In genomic region chr1:214660900-214661299, GRCh38 we compare ENCODE assay signal across 10 cellular contexts. TPM values are rescaled to one million over a fixed set of nuclear protein-coding genes. Genes with fewer than 3 reads are reported as not detected.
A peak's percentile ranks its signal among the peaks of the same experiment; 100 is the strongest.
DNase-seq lines count a peak whose midpoint lies in the region; ATAC-seq, FAIRE-seq and TF ChIP-seq lines count a peak whose summit lies in the region.
"Had no signal": no experiment of that assay in that cellular context is flagged by ENCODE, and none has a peak within 500 bp of the region (broad histone marks: within the 10 kb centered on the region; RNA-seq: fewer than 3 reads in every experiment).

No MANE protein-coding gene starts in this region.

- H3K27ac ChIP-seq in heart left ventricle (no peak overlapping the region), K562 (ENCODE audit: extremely low read depth, low read depth, low read length) (no peak overlapping the region), left lung (no peak overlapping the region)
- H3K27ac ChIP-seq: HL-60 had no signal

- H3K4me2 ChIP-seq in K562 (ENCODE audit: insufficient read depth, low read length), result no peak overlapping the region

- BruUV-seq in K562 (replicated peaks; lab: Mats Ljungman, UMichigan), result no TSS peak

- FAIRE-seq in K562 (lab: Jason Lieb, UNC), result no peak
- FAIRE-seq: G401.6 had no signal

- no peak overlapping the region for H2AFZ ChIP-seq in K562 (ENCODE audit: low read depth, low read length)

- H3K36me3 ChIP-seq in heart left ventricle (peaks cover 0 to 6% (median 0%) of the 10 kb centered on the region in 9 donors), K562 (ENCODE audit: control insufficient read depth, insufficient read depth, low read length) (peaks cover 99% of the 10 kb centered on the region), left lung (peaks cover 0 to 29% of the 10 kb centered on the region in 2 donors)

- H3K9me3 Mint-ChIP-seq in type B pancreatic cell, result no peaks in the 10 kb centered on the region

- H3K27me3 Mint-ChIP-seq in type B pancreatic cell, result no peaks in the 10 kb centered on the region

- intact Hi-C loops in heart left ventricle (cut with DNase I), result loop anchor here in 4 of 10 donors (2.0 to 10.0 kb wide), 2 partner anchors 864 kb away; no protein-coding TSS in a partner anchor
- intact Hi-C loops in cardiac septum (cut with DNase I), result no loop called here
- intact Hi-C loops in K562 (cut with micrococcal nuclease), result no loop called here
- intact Hi-C loops in left lung (cut with DNase I), result no loop called here

- no peak for TF ChIP-seq EP300 in K562 (IDR thresholded peaks at IDR 0.05; ENCODE audit: low read length)

- peak in 1 of 5 donors; percentile 29 for DNase-seq in heart left ventricle
- no peak for DNase-seq in cardiac septum (ENCODE audit: low spot score)
- DNase-seq in K562 (ENCODE audit: extremely low read depth in 1 of 4, low spot score in 3 of 4), result no peak
- no peak for DNase-seq in left lung
- no peak for DNase-seq in type B pancreatic cell (ENCODE audit: extremely low spot score, unreplicated experiment)
- no peak for DNase-seq in NCI-H446 (lab: John Stamatoyannopoulos, UW)

- no peak for TF ChIP-seq RAD21 in K562 (CRISPR knock-in tag; conservative IDR thresholded peaks at IDR 0.05 in 1 of 2, IDR thresholded peaks at IDR 0.05 in 1 of 2)

- H3K9ac ChIP-seq in K562 (ENCODE audit: insufficient read depth in 1 of 2, low read depth in 2 of 2, low read length in 2 of 2), result no peak overlapping the region

- H3K4me3 Mint-ChIP-seq in type B pancreatic cell, result no peak overlapping the region

- 70 to 88% (median 75%) methylated on average over 4 of the region's 4 CpGs for WGBS in heart left ventricle, 4 donors
- 92% methylated on average over 4 of the region's 4 CpGs for WGBS in K562 (ENCODE audit: insufficient coverage, low coverage, missing lambda C conversion rate)

- H3K4me3 ChIP-seq in heart left ventricle, result no peak overlapping the region
- no peak overlapping the region for H3K4me3 ChIP-seq in K562
- H3K4me3 ChIP-seq in left lung, result no peak overlapping the region

- H3K4me1 ChIP-seq in heart left ventricle (no peaks in the 10 kb centered on the region), K562 (replicated peaks in 1 of 2; ENCODE audit: control insufficient read depth in 2 of 2, insufficient read depth in 2 of 2, low read length in 2 of 2) (no peaks in the 10 kb centered on the region), left lung (no peaks in the 10 kb centered on the region)

- no peak overlapping the region for H3K27ac Mint-ChIP-seq in type B pancreatic cell

- no peaks in the 10 kb centered on the region for H4K20me1 ChIP-seq in K562 (replicated peaks; ENCODE audit: control insufficient read depth, insufficient read depth, low read length)

- peaks cover 12% of the 10 kb centered on the region for H3K4me1 Mint-ChIP-seq in type B pancreatic cell (ENCODE audit: unreplicated experiment)

- no peak for ATAC-seq in heart left ventricle
- ATAC-seq in K562, result peak; percentile 50; the same call in 2 of the 3 replicates
- peak; percentile 75 for ATAC-seq in left lung
- ATAC-seq in HG02571 (IDR thresholded peaks at IDR 0.05; ENCODE audit: unreplicated experiment), result no peak
- ATAC-seq in GM18868 (IDR thresholded peaks at IDR 0.05; ENCODE audit: unreplicated experiment), result no peak

- H3K36me3 Mint-ChIP-seq in type B pancreatic cell, result peaks cover 48% of the 10 kb centered on the region

- no peaks in the 10 kb centered on the region for H3K9me1 ChIP-seq in K562 (ENCODE audit: control insufficient read depth, insufficient read depth, low read length)

- H3K79me2 ChIP-seq in K562 (ENCODE audit: control insufficient read depth, insufficient read depth, low read length), result no peaks in the 10 kb centered on the region

- in situ Hi-C loops in K562 (cut with MboI), result no loop called here

- H3K9me3 ChIP-seq in heart left ventricle (no peaks in the 10 kb centered on the region), K562 (replicated peaks; ENCODE audit: control insufficient read depth, insufficient read depth, low read depth, low read length) (no peaks in the 10 kb centered on the region), left lung (no peaks in the 10 kb centered on the region)

- peak in 10 of 12 donors; percentile 14 to 47 (median 34) for TF ChIP-seq CTCF in heart left ventricle (IDR thresholded peaks at IDR 0.05)
- 0 out of 6 replicates have a peak, but pooled peaks of 2 of the 3 experiments have one; percentile 14 to 20 for TF ChIP-seq CTCF in K562 (IDR thresholded peaks at IDR 0.05 in 2 of 3, conservative IDR thresholded peaks at IDR 0.05 in 1 of 3; ENCODE audit: insufficient read depth in 2 of 3, low read depth in 1 of 3, low read length in 3 of 3)
- peak; percentile 11 to 29 for TF ChIP-seq CTCF in left lung (IDR thresholded peaks at IDR 0.05)
- peak; percentile 72 for TF ChIP-seq CTCF in type B pancreatic cell (conservative IDR thresholded peaks at IDR 0.05)

- CTCF ChIA-PET in K562 (lab: Yijun Ruan, JAX; ENCODE audit: low intra/inter-chr PET ratio), result interaction anchor here (0.7 to 1.2 kb wide), 2 partner anchors 30 to 866 kb away, joined by 3 read pairs; no protein-coding TSS in a partner anchor

- H3K27me3 ChIP-seq in heart left ventricle (no peaks in the 10 kb centered on the region), K562 (ENCODE audit: control insufficient read depth in 2 of 2, insufficient read depth in 2 of 2, low read length in 2 of 2) (no peaks in the 10 kb centered on the region), left lung (no peaks in the 10 kb centered on the region)

- TF ChIP-seq POLR2A in heart left ventricle (IDR thresholded peaks at IDR 0.05), result no peak
- TF ChIP-seq POLR2A in K562 (conservative IDR thresholded peaks at IDR 0.05), result no peak

- POLR2A ChIA-PET in K562 (lab: Yijun Ruan, JAX), result interaction anchor here (0.9 to 1.0 kb wide), 2 partner anchors 8 to 12 kb away, joined by 3 read pairs; no protein-coding TSS in a partner anchor

TF ChIP-seq in K562, 482 proteins besides CTCF, POLR2A, EP300 and RAD21 (continues in another document):
- TF ChIP-seq C11orf30 (IDR thresholded peaks at IDR 0.05; ENCODE audit: low read depth) (peak; percentile 22; the same call in 1 of the 2 replicates), NFXL1 (CRISPR knock-in tag; IDR thresholded peaks at IDR 0.05) (no peak), RFX1 (IDR thresholded peaks at IDR 0.05) (peak; percentile 34), TAF7 (tag; IDR thresholded peaks at IDR 0.05) (no peak), GABPB1 (CRISPR knock-in tag; IDR thresholded peaks at IDR 0.05) (no peak), FOXJ3 (CRISPR knock-in tag; IDR thresholded peaks at IDR 0.05) (no peak), DDX20 (tag; IDR thresholded peaks at IDR 0.05; ENCODE audit: low read depth) (no peak), ARID3A (IDR thresholded peaks at IDR 0.05; ENCODE audit: borderline replicate concordance, low read depth, low read length) (no peak)

RNA-seq across cellular contexts. Expression of gene CENPF, which starts 57.9 kb away (rescaled TPM):
- total RNA-seq in heart left ventricle (1 to 10 TPM in 5 of 9 donors, under 1 TPM in 4; 0.13 to 8.8 (median 1.1) TPM), cardiac septum (0.67 TPM), K562 (2014; rRNA removed) (76.9 and 91.6 TPM in 2 replicates), K562 (2014; rRNA removed; fragmentation: Illumina TruSeq; extraction: Trizol) (180 and 214 TPM in 2 replicates), K562 (2015; rRNA removed; fragmentation: Illumina TruSeq; extraction: Trizol) (142 and 153 TPM in 2 replicates), K562 (2021) (98.2 and 102 TPM in 2 replicates), left lung (10 to 100 TPM in 1 of 2 donors, 1 to 10 TPM in 1; 3.4 to 15.0 TPM), type B pancreatic cell (ENCODE audit: low replicate concordance) (30.6 and 141 TPM in 2 replicates)
- polyA plus RNA-seq in heart left ventricle (under 1 TPM; 0.04 to 0.46 TPM), K562 (2011; rRNA removed) (46.4 and 64.5 TPM in 2 replicates), K562 (2014; fragmentation: Illumina TruSeq; extraction: Trizol) (118 TPM in 2 replicates), K562 (2014; fragmentation: Nextera tagmentation; extraction: Ambion mirVana) (10 to 100 TPM; 50.6 to 92.6 TPM), K562 (2014; rRNA removed) (54.1 and 98.3 TPM in 2 replicates)
- total RNA-seq in K562 (2011; cell fraction: chromatin; rRNA removed; ENCODE audit: low replicate concordance), result 21.7 and 130 TPM in 2 replicates
- 11.8 and 20.9 TPM in 2 replicates for total RNA-seq in K562 (2011; cell fraction: nucleolus; rRNA removed)
- 40.8 and 50.3 TPM in 2 replicates for total RNA-seq in K562 (2011; cell fraction: nucleoplasm; rRNA removed)
- 8.8 and 16.0 TPM in 2 replicates for polyA plus RNA-seq in K562 (2011; cell fraction: cytosol; rRNA removed)
- 52.2 and 53.8 TPM in 2 replicates for polyA plus RNA-seq in K562 (2011; cell fraction: nucleus; rRNA removed)
- 48.5 and 70.8 TPM in 2 replicates for polyA plus RNA-seq in K562 (2012)
- polyA minus RNA-seq in K562 (2011; rRNA and poly(A)+ RNA removed), result 99.3 and 119 TPM in 2 replicates
- 46.6 and 50.8 TPM in 2 replicates for polyA minus RNA-seq in K562 (2011; cell fraction: cytosol; rRNA and poly(A)+ RNA removed)
- polyA minus RNA-seq in K562 (2011; cell fraction: nucleus; rRNA and poly(A)+ RNA removed), result 35.7 and 70.4 TPM in 2 replicates

Comparison
In these comparisons a context has a peak if more than half of its experiments do, and no peak if none do; other contexts are left out.
1. ATAC-seq: peak in K562 (single experiment) and left lung (single experiment); none in heart left ventricle (0 of 4), HG02571 (single experiment) and GM18868 (single experiment).
2. CTCF ChIP-seq: peak in every context shown above with its lines; median percentile 72 in type B pancreatic cell; 34 in heart left ventricle; 20 in left lung; 17 in K562.